In genomic region chr11:603154-603553, GRCh38 we compare ENCODE assay signal across 2 cellular contexts.
TF ChIP-seq lines count a peak whose summit lies in the region.

No MANE protein-coding gene starts in this region.

TF ChIP-seq in GM23338, 12 proteins besides CTCF, POLR2A, EP300 and RAD21:
- TF ChIP-seq POLR2AphosphoS5 (IDR thresholded peaks at IDR 0.05; ENCODE audit: low read depth) (no peak), EZH2phosphoT487 (IDR thresholded peaks at IDR 0.05; ENCODE audit: unreplicated experiment) (peak; percentile 8)
TF ChIP-seq in GM23338: peak in this region for 1.

TF ChIP-seq in liver, 16 proteins besides CTCF, POLR2A, EP300 and RAD21:
- peak; percentile 46 to 61 for TF ChIP-seq HNF4A (conservative IDR thresholded peaks at IDR 0.05)
- peak; percentile 41 to 54 for TF ChIP-seq RXRA (IDR thresholded peaks at IDR 0.05)
- peak; percentile 17 for TF ChIP-seq SP1 (IDR thresholded peaks at IDR 0.05)
- no peak for TF ChIP-seq JUND (IDR thresholded peaks at IDR 0.05)
